Comparison of ENCODE assay signal across 10 cellular contexts in the genomic region with DNA sequence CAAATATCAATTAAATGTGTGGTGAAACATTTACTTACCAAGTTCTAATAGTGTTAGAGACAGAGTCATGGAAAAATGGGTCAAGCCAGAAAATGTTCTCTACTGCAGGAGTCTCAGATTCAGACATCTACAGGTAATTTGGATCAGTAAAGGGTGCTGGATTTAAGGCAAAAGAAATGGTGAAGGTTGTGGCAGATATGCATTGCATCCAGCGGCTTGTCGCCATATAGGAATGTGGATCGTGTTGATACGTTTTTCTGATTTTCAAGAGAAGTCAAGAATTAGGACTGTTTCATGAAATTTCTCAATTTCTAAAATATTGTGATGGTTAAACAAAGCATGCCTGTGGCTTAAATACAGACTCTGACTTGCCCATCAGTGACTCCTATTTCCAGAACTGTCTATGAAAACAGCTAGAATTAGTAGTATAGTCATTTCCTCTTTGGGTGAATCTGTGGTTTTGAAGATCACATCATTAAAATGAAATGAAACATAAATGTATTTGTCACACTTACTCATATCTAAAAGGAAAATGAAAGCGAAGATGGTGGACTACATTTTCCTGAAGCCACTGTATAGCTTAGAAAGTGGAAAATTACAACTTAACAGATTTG.
DNase-seq lines count a peak whose midpoint lies in the region; ATAC-seq, FAIRE-seq and TF ChIP-seq lines count a peak whose summit lies in the region.
"Had no signal": no experiment of that assay in that cellular context is flagged by ENCODE, and none has a peak within 500 bp of the region (broad histone marks: within the 10 kb centered on the region; RNA-seq: fewer than 3 reads in every experiment).

No MANE protein-coding gene starts in this region.

- ATAC-seq in GM19438 (IDR thresholded peaks at IDR 0.05; ENCODE audit: low read depth, unreplicated experiment), result peak; percentile 84
- peak; percentile 98 for ATAC-seq in HG03342 (IDR thresholded peaks at IDR 0.05; ENCODE audit: unreplicated experiment)
- no peak for ATAC-seq in upper lobe of right lung

- H3K4me3 ChIP-seq in astrocyte (ENCODE audit: insufficient read depth, low read depth, low read length) (no peak overlapping the region), adrenal gland (no peak overlapping the region), upper lobe of right lung (no peak overlapping the region), sigmoid colon (no peak overlapping the region)

- H3K9me3 Mint-ChIP-seq in astrocyte (ENCODE audit: unreplicated experiment), result no peaks in the 10 kb centered on the region
- H3K9me3 Mint-ChIP-seq in glutamatergic neuron (ENCODE audit: unreplicated experiment), result no peaks in the 10 kb centered on the region

- no peaks in the 10 kb centered on the region for H3K9me3 ChIP-seq in astrocyte (ENCODE audit: insufficient read depth, low read depth, low read length)
- no peaks in the 10 kb centered on the region for H3K9me3 ChIP-seq in adrenal gland (replicated peaks in 1 of 3)
- no peaks in the 10 kb centered on the region for H3K9me3 ChIP-seq in upper lobe of right lung
- no peaks in the 10 kb centered on the region for H3K9me3 ChIP-seq in sigmoid colon

- intact Hi-C loops in adrenal gland (cut with DNase I) (no loop called here), upper lobe of right lung (cut with DNase I) (no loop called here), sigmoid colon (cut with DNase I) (no loop called here)

- H3K4me3 Mint-ChIP-seq in astrocyte (ENCODE audit: unreplicated experiment), result peak overlapping the region; percentile 22
- H3K4me3 Mint-ChIP-seq in glutamatergic neuron (ENCODE audit: unreplicated experiment), result no peak overlapping the region
- H3K4me3 Mint-ChIP-seq: activated naive CD8-positive, alpha-beta T cell had no signal

- no peak for TF ChIP-seq EP300 in sigmoid colon (IDR thresholded peaks at IDR 0.05)

- WGBS in adrenal gland, 4 donors, result 64 to 90% (median 69%) methylated on average over 5 of the region's 5 CpGs
- 73 to 74% methylated on average over 5 of the region's 5 CpGs for WGBS in sigmoid colon, 2 donors

- DNase-seq in AG08396 (ENCODE audit: low spot score) (peak; percentile 38), astrocyte (ENCODE audit: low read depth) (peak; percentile 94), adrenal gland (no peak), upper lobe of right lung (no peak), sigmoid colon (no peak), glutamatergic neuron (no peak)
- DNase-seq: stimulated activated CD4-positive, alpha-beta T cell treated with anti-CD3 and anti-CD28 coated beads, Interleukin-1b, Interleukin-23, amount 100 ng/mL, for 48 hours had no signal

- no peak for TF ChIP-seq POLR2A in adrenal gland (IDR thresholded peaks at IDR 0.05)
- TF ChIP-seq POLR2A in sigmoid colon (IDR thresholded peaks at IDR 0.05), result no peak

- H3K9ac ChIP-seq in astrocyte (ENCODE audit: low read length), result peak overlapping the region; percentile 72

- peaks cover 13% of the 10 kb centered on the region for H3K4me1 ChIP-seq in astrocyte (ENCODE audit: insufficient read depth, low read length)
- no peaks in the 10 kb centered on the region for H3K4me1 ChIP-seq in adrenal gland (replicated peaks in 1 of 2)
- H3K4me1 ChIP-seq in upper lobe of right lung, result no peaks in the 10 kb centered on the region
- H3K4me1 ChIP-seq in sigmoid colon, result no peaks in the 10 kb centered on the region

- H3K27ac Mint-ChIP-seq in astrocyte (ENCODE audit: unreplicated experiment), result peak overlapping the region; percentile 99
- no peak overlapping the region for H3K27ac Mint-ChIP-seq in glutamatergic neuron (ENCODE audit: unreplicated experiment)
- H3K27ac Mint-ChIP-seq: activated naive CD8-positive, alpha-beta T cell had no signal

- H3K4me1 Mint-ChIP-seq in astrocyte (ENCODE audit: low read depth, unreplicated experiment), result peaks cover 23% of the 10 kb centered on the region
- no peaks in the 10 kb centered on the region for H3K4me1 Mint-ChIP-seq in glutamatergic neuron (ENCODE audit: low read depth, unreplicated experiment)

- H3K36me3 ChIP-seq in astrocyte (ENCODE audit: insufficient read depth, low read length) (no peaks in the 10 kb centered on the region), adrenal gland (replicated peaks in 1 of 2) (no peaks in the 10 kb centered on the region), upper lobe of right lung (no peaks in the 10 kb centered on the region), sigmoid colon (no peaks in the 10 kb centered on the region)

- H2AFZ ChIP-seq in astrocyte (ENCODE audit: low read depth, low read length), result no peak overlapping the region

- H3K27ac ChIP-seq in astrocyte (ENCODE audit: low read depth, low read length) (peak overlapping the region; percentile 91), adrenal gland (no peak overlapping the region), upper lobe of right lung (no peak overlapping the region), sigmoid colon (no peak overlapping the region)

- H3K36me3 Mint-ChIP-seq in astrocyte (ENCODE audit: low read depth, unreplicated experiment), result no peaks in the 10 kb centered on the region
- no peaks in the 10 kb centered on the region for H3K36me3 Mint-ChIP-seq in glutamatergic neuron (ENCODE audit: unreplicated experiment)
- H3K36me3 Mint-ChIP-seq: activated naive CD8-positive, alpha-beta T cell had no signal

- H4K20me1 ChIP-seq in astrocyte (ENCODE audit: insufficient read depth, low read length), result no peaks in the 10 kb centered on the region

- H3K27me3 ChIP-seq in astrocyte (ENCODE audit: insufficient read depth, low read length) (no peaks in the 10 kb centered on the region), adrenal gland (no peaks in the 10 kb centered on the region), upper lobe of right lung (no peaks in the 10 kb centered on the region), sigmoid colon (no peaks in the 10 kb centered on the region)

- H3K4me2 ChIP-seq in astrocyte (ENCODE audit: low read length), result peak overlapping the region; percentile 78

- H3K27me3 Mint-ChIP-seq in astrocyte (ENCODE audit: low read depth, unreplicated experiment) (no peaks in the 10 kb centered on the region), glutamatergic neuron (ENCODE audit: unreplicated experiment) (no peaks in the 10 kb centered on the region)
- H3K27me3 Mint-ChIP-seq: activated naive CD8-positive, alpha-beta T cell had no signal

- TF ChIP-seq CTCF in astrocyte (IDR thresholded peaks at IDR 0.05; ENCODE audit: insufficient read depth, low read depth, low read length) (no peak), adrenal gland (IDR thresholded peaks at IDR 0.05) (no peak), upper lobe of right lung (IDR thresholded peaks at IDR 0.05) (no peak), sigmoid colon (IDR thresholded peaks at IDR 0.05) (no peak), glutamatergic neuron (IDR thresholded peaks at IDR 0.05; ENCODE audit: partially characterized antibody, unreplicated experiment) (no peak)

- no peaks in the 10 kb centered on the region for H3K79me2 ChIP-seq in astrocyte (ENCODE audit: insufficient read depth, low read length)

- FAIRE-seq in astrocyte (lab: Jason Lieb, UNC), result peak; percentile 94

Comparison
In these comparisons a context has a peak if more than half of its experiments do, and no peak if none do; other contexts are left out.
1. DNase-seq: peak in AG08396 (single experiment) and astrocyte (single experiment); none in adrenal gland (0 of 7), upper lobe of right lung (single experiment), sigmoid colon (single experiment) and glutamatergic neuron (single experiment).